Comparison of ENCODE assay signal across 20 cellular contexts in the genomic region with DNA sequence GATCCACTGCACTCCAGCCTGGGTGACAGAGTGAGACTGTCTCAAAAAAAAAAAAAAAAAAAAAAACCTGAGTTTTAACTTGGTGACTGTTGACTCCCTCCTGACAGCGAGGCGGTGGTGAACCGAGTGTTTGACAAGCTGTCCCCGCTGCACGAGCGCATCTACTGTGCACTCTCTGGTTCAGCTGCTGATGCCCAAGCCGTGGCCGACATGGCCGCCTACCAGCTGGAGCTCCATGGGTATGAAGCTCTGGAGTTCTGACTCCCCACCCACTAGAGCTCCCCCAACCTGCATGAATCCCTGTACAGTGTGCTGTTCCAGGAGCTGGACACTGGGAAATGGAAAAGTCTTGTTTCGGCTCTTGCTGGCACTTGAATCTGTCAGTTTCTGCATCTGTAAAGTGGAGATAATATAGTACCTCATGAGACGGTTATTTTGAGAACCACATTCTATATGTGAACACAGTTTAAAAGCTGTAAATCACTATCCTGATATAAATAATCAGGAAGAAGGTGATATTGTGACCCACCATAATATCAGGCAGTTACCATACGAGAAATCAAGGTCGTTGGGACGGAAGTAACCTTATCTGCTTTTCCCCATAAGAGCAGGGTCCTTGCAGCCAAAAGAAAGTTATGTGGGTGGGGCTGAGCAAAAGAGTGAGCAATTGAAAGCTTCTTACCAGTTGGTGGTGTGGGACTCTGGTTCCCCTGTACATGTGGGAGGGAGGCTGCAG. TPM values are rescaled to one million over a fixed set of nuclear protein-coding genes. Genes with fewer than 3 reads are reported as not detected.
A peak's percentile ranks its signal among the peaks of the same experiment; 100 is the strongest.
DNase-seq lines count a peak whose midpoint lies in the region; ATAC-seq and TF ChIP-seq lines count a peak whose summit lies in the region.
"Had no signal": no experiment of that assay in that cellular context is flagged by ENCODE, and none has a peak within 500 bp of the region (broad histone marks: within the 10 kb centered on the region; RNA-seq: fewer than 3 reads in every experiment).

No MANE protein-coding gene starts in this region.

- no peaks in the 10 kb centered on the region for H3K9me3 ChIP-seq in OCI-LY7 (ENCODE audit: low read length)

- H3K4me3 ChIP-seq in OCI-LY7 (ENCODE audit: low read depth, low read length, poor library complexity, severe bottlenecking), result no peak overlapping the region
- H3K4me3 ChIP-seq: neural progenitor cell, SK-N-MC had no signal

- peak overlapping the region; percentile 7 for H3K27ac ChIP-seq in OCI-LY7 (ENCODE audit: low read depth, low read length, poor library complexity, severe bottlenecking)
- H3K27ac ChIP-seq: HL-60, neural progenitor cell, SK-N-MC had no signal

- H3K79me2 ChIP-seq in OCI-LY7 (ENCODE audit: insufficient read depth, low read depth, low read length), result peaks cover 31% of the 10 kb centered on the region

- no peak for DNase-seq in activated T-cell treated with anti-CD3 and anti-CD28 coated beads, Interleukin-2, amount 50 U/mL, for 24 hours
- DNase-seq in activated T-cell treated with anti-CD3 and anti-CD28 coated beads for 4 hours, result no peak
- DNase-seq in OCI-LY7 (ENCODE audit: low spot score), result no peak
- DNase-seq in activated naive CD8-positive, alpha-beta T cell treated with anti-CD3 and anti-CD28 coated beads, Interleukin-2, amount 10 ng/mL, durations not matched to agents 7 days and 5 days, result no peak
- peak; percentile 67 for DNase-seq in posterior vena cava (ENCODE audit: low spot score)
- no peak for DNase-seq in SK-N-DZ (ENCODE audit: low spot score)
- DNase-seq in NCI-H345 (lab: John Stamatoyannopoulos, UW), result no peak
- no peak for DNase-seq in Kasumi-1 (lab: John Stamatoyannopoulos, UW)
- DNase-seq: ACHN; activated gamma-delta T cell; left cardiac atrium; NCI-H1930; small intestine; stimulated activated CD4-positive, alpha-beta T cell treated with anti-CD3 and anti-CD28 coated beads, Interleukin-4, amount 100 ng/mL, for 24 hours; substantia nigra had no signal

- POLR2A ChIA-PET in OCI-LY7 (lab: Charles Lee), result interaction anchor here (0.6 to 7.7 kb wide), 5 partner anchors 10 to 88 kb away, joined by 3 to 88 read pairs (median 11); a partner anchor contains a TSS
- POLR2A ChIA-PET in activated naive CD8-positive, alpha-beta T cell treated with anti-CD3 and anti-CD28 coated beads, Interleukin-2, amount 10 ng/mL, durations not matched to agents 7 days and 5 days (lab: Charles Lee), result interaction anchor here (3.2 to 7.3 kb wide), 3 partner anchors 10 to 113 kb away, joined by 20 to 773 read pairs (median 166); a partner anchor contains a TSS

- H3K27me3 Mint-ChIP-seq in activated T-cell treated with anti-CD3 and anti-CD28 coated beads, Interleukin-2, amount 50 U/mL, for 24 hours, result no peaks in the 10 kb centered on the region
- H3K27me3 Mint-ChIP-seq in activated naive CD8-positive, alpha-beta T cell treated with anti-CD3 and anti-CD28 coated beads, Interleukin-2, amount 10 ng/mL, durations not matched to agents 7 days and 5 days, result no peaks in the 10 kb centered on the region

- H3K4me1 ChIP-seq in OCI-LY7 (ENCODE audit: insufficient read depth, low read length, poor library complexity, severe bottlenecking), result peaks cover 76% of the 10 kb centered on the region

- H3K36me3 Mint-ChIP-seq in activated T-cell treated with anti-CD3 and anti-CD28 coated beads, Interleukin-2, amount 50 U/mL, for 24 hours (ENCODE audit: low read depth), result peaks cover 94% of the 10 kb centered on the region
- H3K36me3 Mint-ChIP-seq in activated naive CD8-positive, alpha-beta T cell treated with anti-CD3 and anti-CD28 coated beads, Interleukin-2, amount 10 ng/mL, durations not matched to agents 7 days and 5 days, result peaks cover 56% of the 10 kb centered on the region
- H3K36me3 Mint-ChIP-seq: mesothelial cell of epicardium, neural progenitor cell had no signal

- H4K20me1 ChIP-seq in OCI-LY7 (ENCODE audit: insufficient read depth, low read length), result no peaks in the 10 kb centered on the region

- no peak overlapping the region for H2AFZ ChIP-seq in OCI-LY7 (ENCODE audit: low read length)
- H2AFZ ChIP-seq: neural progenitor cell had no signal

- H3K9me2 ChIP-seq in OCI-LY7 (ENCODE audit: insufficient read depth, low read length), result no peaks in the 10 kb centered on the region

- no peaks in the 10 kb centered on the region for H3K9me3 Mint-ChIP-seq in activated T-cell treated with anti-CD3 and anti-CD28 coated beads, Interleukin-2, amount 50 U/mL, for 24 hours
- no peaks in the 10 kb centered on the region for H3K9me3 Mint-ChIP-seq in activated naive CD8-positive, alpha-beta T cell treated with anti-CD3 and anti-CD28 coated beads, Interleukin-2, amount 10 ng/mL, durations not matched to agents 7 days and 5 days
- H3K9me3 Mint-ChIP-seq: mesothelial cell of epicardium, neural progenitor cell had no signal

- no peak for ATAC-seq in activated naive CD8-positive, alpha-beta T cell treated with anti-CD3 and anti-CD28 coated beads, Interleukin-2, amount 10 ng/mL, durations not matched to agents 7 days and 5 days (ENCODE audit: low read depth)
- ATAC-seq: left cardiac atrium had no signal

- peaks cover 57% of the 10 kb centered on the region for H3K4me1 Mint-ChIP-seq in activated T-cell treated with anti-CD3 and anti-CD28 coated beads, Interleukin-2, amount 50 U/mL, for 24 hours (ENCODE audit: low read depth)
- peaks cover 44% of the 10 kb centered on the region for H3K4me1 Mint-ChIP-seq in activated naive CD8-positive, alpha-beta T cell treated with anti-CD3 and anti-CD28 coated beads, Interleukin-2, amount 10 ng/mL, durations not matched to agents 7 days and 5 days

- peak overlapping the region; percentile 100 for H3K27ac Mint-ChIP-seq in activated T-cell treated with anti-CD3 and anti-CD28 coated beads, Interleukin-2, amount 50 U/mL, for 24 hours
- peak overlapping the region; percentile 71 for H3K27ac Mint-ChIP-seq in activated naive CD8-positive, alpha-beta T cell treated with anti-CD3 and anti-CD28 coated beads, Interleukin-2, amount 10 ng/mL, durations not matched to agents 7 days and 5 days
- H3K27ac Mint-ChIP-seq: mesothelial cell of epicardium, neural progenitor cell had no signal

- peak overlapping the region; percentile 31; the same call in 1 of the 2 replicates for H3K4me2 ChIP-seq in OCI-LY7 (ENCODE audit: low read length)
- H3K4me2 ChIP-seq: neural progenitor cell had no signal

- CTCF ChIA-PET in OCI-LY7 (lab: Charles Lee; ENCODE audit: unreplicated experiment), result interaction anchor here (1.2 to 4.7 kb wide), 3 partner anchors 11 to 19 kb away, joined by 3 to 17 read pairs (median 10); a partner anchor contains a TSS

- no TSS peak for BruUV-seq in OCI-LY7 (replicated peaks; lab: Mats Ljungman, UMichigan)

- intact Hi-C loops in OCI-LY7 (cut with micrococcal nuclease; ENCODE audit: unreplicated experiment), result no loop called here
- intact Hi-C loops in posterior vena cava (cut with DNase I), result no loop called here

- peak overlapping the region; percentile 59 for H3K4me3 Mint-ChIP-seq in activated T-cell treated with anti-CD3 and anti-CD28 coated beads, Interleukin-2, amount 50 U/mL, for 24 hours
- H3K4me3 Mint-ChIP-seq in activated naive CD8-positive, alpha-beta T cell treated with anti-CD3 and anti-CD28 coated beads, Interleukin-2, amount 10 ng/mL, durations not matched to agents 7 days and 5 days, result peak overlapping the region; percentile 98
- H3K4me3 Mint-ChIP-seq: mesothelial cell of epicardium, neural progenitor cell had no signal

- TF ChIP-seq CTCF in OCI-LY7 (conservative IDR thresholded peaks at IDR 0.05; ENCODE audit: low read length), result no peak

- H3K36me3 ChIP-seq in OCI-LY7 (ENCODE audit: insufficient read depth, low read length), result peaks cover 46% of the 10 kb centered on the region
- H3K36me3 ChIP-seq: neural progenitor cell had no signal

RNA-seq across cellular contexts. Expression of a gene that starts 3.3 kb away (rescaled TPM):
- total RNA-seq in OCI-LY7 (2014; rRNA removed; shearing (Covaris generic)), result 149 and 158 TPM in 2 replicates
- total RNA-seq in OCI-LY7 (2022) (193 and 207 TPM in 2 replicates), posterior vena cava (10 to 100 TPM; 23.9 to 25.6 TPM)
- 100 to 1,000 TPM; 353 to 356 TPM for total RNA-seq in activated naive CD8-positive, alpha-beta T cell treated with anti-CD3 and anti-CD28 coated beads, Interleukin-2, amount 10 ng/mL, durations not matched to agents 7 days and 5 days
- not detected in 2 replicates for polyA plus RNA-seq in SK-N-DZ (2014; cell fraction: cytosol; rRNA removed)
- not detected in 2 replicates for polyA plus RNA-seq in SK-N-DZ (2014; cell fraction: nucleus; rRNA removed)
- total RNA-seq: mesothelial cell of epicardium had no signal

RNA-seq across cellular contexts. Expression of a gene that starts 3.8 kb away (rescaled TPM):
- 62.1 and 85.9 TPM in 2 replicates for total RNA-seq in OCI-LY7 (2014; rRNA removed; shearing (Covaris generic))
- total RNA-seq in OCI-LY7 (2022) (66.3 and 75.0 TPM in 2 replicates), posterior vena cava (10 to 100 TPM; 30.2 to 47.3 TPM)
- 100 to 1,000 TPM; 315 to 323 TPM for total RNA-seq in activated naive CD8-positive, alpha-beta T cell treated with anti-CD3 and anti-CD28 coated beads, Interleukin-2, amount 10 ng/mL, durations not matched to agents 7 days and 5 days
- not detected in 2 replicates for polyA plus RNA-seq in SK-N-DZ (2014; cell fraction: cytosol; rRNA removed)
- polyA plus RNA-seq in SK-N-DZ (2014; cell fraction: nucleus; rRNA removed), result not detected in 2 replicates

RNA-seq across cellular contexts. Expression of a gene that starts 13.5 kb away (rescaled TPM):
- total RNA-seq in OCI-LY7 (2014; rRNA removed; shearing (Covaris generic)), result 142 and 164 TPM in 2 replicates
- total RNA-seq in OCI-LY7 (2022) (194 and 216 TPM in 2 replicates), posterior vena cava (10 to 100 TPM; 37.7 to 42.8 TPM)
- total RNA-seq in activated naive CD8-positive, alpha-beta T cell treated with anti-CD3 and anti-CD28 coated beads, Interleukin-2, amount 10 ng/mL, durations not matched to agents 7 days and 5 days, result 100 to 1,000 TPM; 308 to 327 TPM
- polyA plus RNA-seq in SK-N-DZ (2014; cell fraction: cytosol; rRNA removed), result not detected in 2 replicates
- not detected in 2 replicates for polyA plus RNA-seq in SK-N-DZ (2014; cell fraction: nucleus; rRNA removed)

RNA-seq across cellular contexts. Expression of a gene that starts 18.8 kb away (rescaled TPM):
- 90.9 and 96.4 TPM in 2 replicates for total RNA-seq in OCI-LY7 (2014; rRNA removed; shearing (Covaris generic))
- total RNA-seq in OCI-LY7 (2022) (108 and 132 TPM in 2 replicates), posterior vena cava (10 to 100 TPM; 23.3 to 27.4 TPM)
- total RNA-seq in activated naive CD8-positive, alpha-beta T cell treated with anti-CD3 and anti-CD28 coated beads, Interleukin-2, amount 10 ng/mL, durations not matched to agents 7 days and 5 days, result 100 to 1,000 TPM; 209 to 210 TPM
- 0.71 and 1.2 TPM in 2 replicates for polyA plus RNA-seq in SK-N-DZ (2014; cell fraction: cytosol; rRNA removed)
- polyA plus RNA-seq in SK-N-DZ (2014; cell fraction: nucleus; rRNA removed), result 0.37 and 1.2 TPM in 2 replicates

RNA-seq across cellular contexts. Expression of a gene that starts 40.5 kb away (rescaled TPM):
- 46.5 and 48.1 TPM in 2 replicates for total RNA-seq in OCI-LY7 (2014; rRNA removed; shearing (Covaris generic))
- 57.1 and 69.3 TPM in 2 replicates for total RNA-seq in OCI-LY7 (2022)
- total RNA-seq in activated naive CD8-positive, alpha-beta T cell treated with anti-CD3 and anti-CD28 coated beads, Interleukin-2, amount 10 ng/mL, durations not matched to agents 7 days and 5 days, result 1 to 10 TPM; 2.4 to 3.1 TPM
- total RNA-seq in posterior vena cava, result under 1 TPM; 0.19 to 0.69 TPM
- 0.21 TPM in 1 of 2 replicates, not detected in the other for polyA plus RNA-seq in SK-N-DZ (2014; cell fraction: cytosol; rRNA removed)
- not detected in 2 replicates for polyA plus RNA-seq in SK-N-DZ (2014; cell fraction: nucleus; rRNA removed)
- total RNA-seq: pulmonary artery endothelial cell had no signal

Comparison
In these comparisons a context has a peak if more than half of its experiments do, and no peak if none do; other contexts are left out.
1. RNA of a gene that starts 3.3 kb away (total RNA-seq): 353 to 356 TPM in activated naive CD8-positive, alpha-beta T cell treated with anti-CD3 and anti-CD28 coated beads, Interleukin-2, amount 10 ng/mL, durations not matched to agents 7 days and 5 days and 149 to 207 TPM in OCI-LY7; 23.9 to 25.6 TPM in posterior vena cava; every median in the first group is over 4 times any median in the second.